In genomic region chr2:64906853-64907536, GRCh38 we compare ENCODE assay signal across 19 cellular contexts.
"Had no signal": no experiment of that assay in that cellular context is flagged by ENCODE, and none has a peak within 500 bp of the region (broad histone marks: within the 10 kb centered on the region; RNA-seq: fewer than 3 reads in every experiment).

No MANE protein-coding gene starts in this region.

- ATAC-seq: naive thymus-derived CD4-positive, alpha-beta T cell; sciatic nerve had no signal

- H3K36me3 Mint-ChIP-seq: naive thymus-derived CD4-positive, alpha-beta T cell; type B pancreatic cell had no signal

- H3K27ac Mint-ChIP-seq: naive thymus-derived CD4-positive, alpha-beta T cell; type B pancreatic cell had no signal

- DNase-seq: caudate nucleus; colonic mucosa; dermis blood vessel endothelial cell; foreskin melanocyte; hippocampal formation; mesenchymal stem cell; naive thymus-derived CD4-positive, alpha-beta T cell; nucleus accumbens; pancreas; retina; spleen; stimulated activated CD4-positive, alpha-beta T cell treated with anti-CD3 and anti-CD28 coated beads, Interleukin-2, amount 100 ng/mL, for 24 hours; stimulated activated CD4-positive, alpha-beta T cell treated with anti-CD3 and anti-CD28 coated beads, Interleukin-4, amount 100 ng/mL, for 4 hours; stimulated activated naive CD4-positive, alpha-beta T cell treated with Interleukin-2 at 50 U/mL for 16 hours had no signal

- H3K4me3 ChIP-seq: colonic mucosa, lung, pancreas, prostate gland, spleen, vagina had no signal

- H3K4me1 ChIP-seq: colonic mucosa, pancreas, prostate gland had no signal

- H3K27me3 ChIP-seq: colonic mucosa, pancreas, spleen, vagina had no signal

- H3K4me3 Mint-ChIP-seq: naive thymus-derived CD4-positive, alpha-beta T cell; type B pancreatic cell had no signal

- H3K36me3 ChIP-seq: colonic mucosa, pancreas, prostate gland, spleen, vagina had no signal

- H3K9me3 ChIP-seq: colonic mucosa, pancreas, prostate gland, spleen, vagina had no signal

- H3K27ac ChIP-seq: colonic mucosa, pancreas, prostate gland, spleen, vagina had no signal

- H3K9me3 Mint-ChIP-seq: type B pancreatic cell had no signal
